Comparison of ENCODE assay signal across 17 cellular contexts in genomic region chr3:47006145-47006651, GRCh38. TPM values are rescaled to one million over a fixed set of nuclear protein-coding genes. Genes with fewer than 3 reads are reported as not detected.
DNase-seq lines count a peak whose midpoint lies in the region; ATAC-seq, FAIRE-seq and TF ChIP-seq lines count a peak whose summit lies in the region.
"Had no signal": no experiment of that assay in that cellular context is flagged by ENCODE, and none has a peak within 500 bp of the region (broad histone marks: within the 10 kb centered on the region; RNA-seq: fewer than 3 reads in every experiment).

No MANE protein-coding gene starts in this region.

- H3K27ac ChIP-seq in upper lobe of right lung, result no peak overlapping the region
- H3K27ac ChIP-seq in tibial nerve, result no peak overlapping the region
- H3K27ac ChIP-seq: C4-2B, SJCRH30 had no signal

- WGBS in tibial nerve, 2 donors, result 82 to 93% methylated on average over 9 of the region's 9 CpGs
- WGBS in lower leg skin, 2 donors, result 86% methylated on average over 9 of the region's 9 CpGs

- H3K27me3 ChIP-seq in bronchial epithelial cell (ENCODE audit: control insufficient read depth, insufficient read depth, low read length) (no peaks in the 10 kb centered on the region), upper lobe of right lung (no peaks in the 10 kb centered on the region), tibial nerve (no peaks in the 10 kb centered on the region)
- H3K27me3 ChIP-seq: SJCRH30 had no signal

- no peak for TF ChIP-seq CTCF in bronchial epithelial cell (IDR thresholded peaks at IDR 0.05; ENCODE audit: insufficient read depth, low read length, severe bottlenecking)
- no peak for TF ChIP-seq CTCF in upper lobe of right lung (IDR thresholded peaks at IDR 0.05)
- TF ChIP-seq CTCF in tibial nerve (IDR thresholded peaks at IDR 0.05), result no peak
- TF ChIP-seq CTCF in lower leg skin (IDR thresholded peaks at IDR 0.05), result no peak

- no peak for TF ChIP-seq EP300 in tibial nerve (IDR thresholded peaks at IDR 0.05)

- ATAC-seq in left colon (no peak), upper lobe of right lung (no peak)

- H3K9me3 ChIP-seq in upper lobe of right lung (no peaks in the 10 kb centered on the region), tibial nerve (no peaks in the 10 kb centered on the region)
- H3K9me3 ChIP-seq: HAP-1, SJCRH30 had no signal

- H3K4me1 ChIP-seq in upper lobe of right lung (peaks cover 11% of the 10 kb centered on the region), tibial nerve (peaks cover 0 to 16% (median 2%) of the 10 kb centered on the region in 4 donors)
- H3K4me1 ChIP-seq: HAP-1, SJCRH30 had no signal

- TF ChIP-seq POLR2A in tibial nerve (IDR thresholded peaks at IDR 0.05), result no peak
- no peak for TF ChIP-seq POLR2A in lower leg skin (IDR thresholded peaks at IDR 0.05)

- peak; percentile 59 for DNase-seq in activated effector memory CD4-positive, alpha-beta T cell treated with anti-CD3 and anti-CD28 coated beads, Interleukin-2, amount 50 U/mL, for 16 hours
- no peak for DNase-seq in activated effector memory CD4-positive, alpha-beta T cell treated with Interleukin-2 at 50 U/mL for 16 hours
- DNase-seq in bronchial epithelial cell (ENCODE audit: low read depth), result no peak
- DNase-seq in left colon, result peak; percentile 2 to 22
- DNase-seq in upper lobe of right lung, result peak; percentile 48
- no peak for DNase-seq in activated CD4-positive, CD25-positive, alpha-beta regulatory T cell (lab: John Stamatoyannopoulos, UW)
- no peak for DNase-seq in tibial nerve (ENCODE audit: low spot score in 2 of 2)
- DNase-seq in lower leg skin (ENCODE audit: low spot score in 2 of 2), result no peak
- DNase-seq: Calu3, NCI-H1048, NCI-H1694, NCI-H774, SJCRH30 had no signal

- intact Hi-C loops in left colon (cut with DNase I, micrococcal nuclease) (no loop called here), upper lobe of right lung (cut with DNase I) (no loop called here), lower leg skin (cut with DNase I; ENCODE audit: low total_unique reads) (no loop called here)

- peak; percentile 62 for FAIRE-seq in bronchial epithelial cell (lab: Jason Lieb, UNC)
- FAIRE-seq: A204.1, GM12891 had no signal

- H3K4me3 ChIP-seq in bronchial epithelial cell (ENCODE audit: low read depth, low read length), result no peak overlapping the region
- H3K4me3 ChIP-seq in upper lobe of right lung, result no peak overlapping the region
- H3K4me3 ChIP-seq in tibial nerve, result no peak overlapping the region
- H3K4me3 ChIP-seq in lower leg skin (ENCODE audit: low read depth, poor library complexity, severe bottlenecking), result no peak overlapping the region
- H3K4me3 ChIP-seq: HAP-1, SJCRH30 had no signal

- H3K36me3 ChIP-seq in bronchial epithelial cell (ENCODE audit: control insufficient read depth, insufficient read depth, low read length), result peaks cover 52% of the 10 kb centered on the region
- H3K36me3 ChIP-seq in upper lobe of right lung, result peaks cover 55% of the 10 kb centered on the region
- H3K36me3 ChIP-seq in tibial nerve, result peaks cover 0 to 64% (median 4%) of the 10 kb centered on the region in 3 donors
- H3K36me3 ChIP-seq: SJCRH30 had no signal

RNA-seq across cellular contexts. Expression of gene NBEAL2, which starts 26.7 kb away (rescaled TPM):
- total RNA-seq in bronchial epithelial cell, result 20.0 and 35.5 TPM in 2 replicates
- 10 to 100 TPM; 51.4 to 98.1 TPM for total RNA-seq in left colon
- 116 TPM for total RNA-seq in upper lobe of right lung
- total RNA-seq in tibial nerve, result 10 to 100 TPM; 25.3 to 92.1 (median 26.6) TPM
- total RNA-seq in lower leg skin, result 100 to 1,000 TPM; 176 to 519 (median 217) TPM

RNA-seq across cellular contexts. Expression of gene CCDC12, which starts 29.7 kb away (rescaled TPM):
- total RNA-seq in bronchial epithelial cell, result 39.2 and 41.9 TPM in 2 replicates
- total RNA-seq in left colon, result 10 to 100 TPM; 40.0 to 54.4 TPM
- total RNA-seq in upper lobe of right lung, result 42.1 TPM
- 10 to 100 TPM; 36.9 to 59.4 (median 50.2) TPM for total RNA-seq in tibial nerve
- total RNA-seq in lower leg skin, result 100 to 1,000 TPM in 1 of 4 donors, 10 to 100 TPM in 3; 64.6 to 101 (median 82.5) TPM

Comparison
In these comparisons a context has a peak if more than half of its experiments do, and no peak if none do; other contexts are left out.
1. DNase-seq: peak in activated effector memory CD4-positive, alpha-beta T cell treated with anti-CD3 and anti-CD28 coated beads, Interleukin-2, amount 50 U/mL, for 16 hours (single experiment), left colon (2 of 2) and upper lobe of right lung (single experiment); none in activated effector memory CD4-positive, alpha-beta T cell treated with Interleukin-2 at 50 U/mL for 16 hours (single experiment), bronchial epithelial cell (single experiment), activated CD4-positive, CD25-positive, alpha-beta regulatory T cell (0 of 4), tibial nerve (0 of 2) and lower leg skin (0 of 2).